ENCODE assay signal across 1 cellular context in genomic region chr3:133540896-133541674, GRCh38.
A peak's percentile ranks its signal among the peaks of the same experiment; 100 is the strongest.
TF ChIP-seq lines count a peak whose summit lies in the region.

No MANE protein-coding gene starts in this region.

TF ChIP-seq in HepG2, 621 proteins besides CTCF, POLR2A, EP300 and RAD21 (continued from another document and continues in another):
- no peak for TF ChIP-seq ZNF800 (CRISPR knock-in tag; IDR thresholded peaks at IDR 0.05)
- TF ChIP-seq NR0B2 (CRISPR knock-in tag; IDR thresholded peaks at IDR 0.05): no peak
- no peak for TF ChIP-seq ZNF20 (CRISPR knock-in tag; IDR thresholded peaks at IDR 0.05)
- TF ChIP-seq ZNF766 (CRISPR knock-in tag; IDR thresholded peaks at IDR 0.05; ENCODE audit: borderline replicate concordance): no peak
- peak; percentile 55; the same call in 1 of the 2 replicates for TF ChIP-seq ETV5 (CRISPR knock-in tag; IDR thresholded peaks at IDR 0.05; ENCODE audit: borderline replicate concordance)
- TF ChIP-seq PHF21A (CRISPR knock-in tag; IDR thresholded peaks at IDR 0.05): 0 out of 2 replicates have a peak, but pooled peaks have one; percentile 22
- TF ChIP-seq THRA (CRISPR knock-in tag; IDR thresholded peaks at IDR 0.05; ENCODE audit: borderline replicate concordance): no peak
- 0 out of 2 replicates have a peak, but pooled peaks have one; percentile 12 for TF ChIP-seq FOXK1 (CRISPR knock-in tag; IDR thresholded peaks at IDR 0.05; ENCODE audit: borderline replicate concordance, low read depth)
- no peak for TF ChIP-seq SNAPC2 (CRISPR knock-in tag; IDR thresholded peaks at IDR 0.05)
- TF ChIP-seq HOMEZ (CRISPR knock-in tag; IDR thresholded peaks at IDR 0.05; ENCODE audit: low read depth): peak; percentile 73; the same call in 1 of the 2 replicates
- peak; percentile 99 for TF ChIP-seq ZNF644 (CRISPR knock-in tag; IDR thresholded peaks at IDR 0.05; ENCODE audit: low read depth)
- no peak for TF ChIP-seq MNT (IDR thresholded peaks at IDR 0.05)
- no peak for TF ChIP-seq EZH2 (conservative IDR thresholded peaks at IDR 0.05; ENCODE audit: low read depth, low read length)
- TF ChIP-seq HCFC1 (IDR thresholded peaks at IDR 0.05; ENCODE audit: low read depth, low read length): no peak
- no peak for TF ChIP-seq SALL2 (CRISPR knock-in tag; IDR thresholded peaks at IDR 0.05)
- no peak for TF ChIP-seq AKNA (CRISPR knock-in tag; IDR thresholded peaks at IDR 0.05; ENCODE audit: borderline replicate concordance)
- TF ChIP-seq ZNF367 (CRISPR knock-in tag; IDR thresholded peaks at IDR 0.05; ENCODE audit: borderline replicate concordance): no peak
- TF ChIP-seq ZFP62 (CRISPR knock-in tag; IDR thresholded peaks at IDR 0.05): no peak
- TF ChIP-seq RARA (CRISPR knock-in tag; IDR thresholded peaks at IDR 0.05): 0 out of 2 replicates have a peak, but pooled peaks have one; percentile 21
- no peak for TF ChIP-seq TBX2 (CRISPR knock-in tag; IDR thresholded peaks at IDR 0.05; ENCODE audit: borderline replicate concordance)
- no peak for TF ChIP-seq ZHX2 (IDR thresholded peaks at IDR 0.05; ENCODE audit: low read depth)
- TF ChIP-seq ZHX2 (CRISPR knock-in tag; IDR thresholded peaks at IDR 0.05; ENCODE audit: borderline replicate concordance): no peak
- TF ChIP-seq ZNF652 (CRISPR knock-in tag; IDR thresholded peaks at IDR 0.05; ENCODE audit: borderline replicate concordance, low read depth): no peak
- no peak for TF ChIP-seq ZBTB10 (CRISPR knock-in tag; IDR thresholded peaks at IDR 0.05; ENCODE audit: borderline replicate concordance)
- TF ChIP-seq TBX3 (IDR thresholded peaks at IDR 0.05; ENCODE audit: borderline replicate concordance): peak; percentile 32; the same call in 1 of the 2 replicates
- 0 out of 2 replicates have a peak, but pooled peaks have one; percentile 36 for TF ChIP-seq SPEN (CRISPR knock-in tag; IDR thresholded peaks at IDR 0.05; ENCODE audit: low read depth)
- TF ChIP-seq ZBTB43 (CRISPR knock-in tag; conservative IDR thresholded peaks at IDR 0.05): no peak
- TF ChIP-seq ZNF18 (CRISPR knock-in tag; IDR thresholded peaks at IDR 0.05; ENCODE audit: insufficient replicate concordance): peak; percentile 100
- no peak for TF ChIP-seq ZNF350 (CRISPR knock-in tag; IDR thresholded peaks at IDR 0.05; ENCODE audit: borderline replicate concordance, low read depth)
